ENCODE assay signal across 16 cellular contexts in genomic region chr10:71073451-71074175, GRCh38.
"Had no signal": no experiment of that assay in that cellular context is flagged by ENCODE, and none has a peak within 500 bp of the region (broad histone marks: within the 10 kb centered on the region; RNA-seq: fewer than 3 reads in every experiment).

No MANE protein-coding gene starts in this region.

- H3K36me3 Mint-ChIP-seq: naive thymus-derived CD8-positive, alpha-beta T cell; stimulated activated naive B cell treated with anti-CD40 and anti-IgM and Interleukin-4, amounts not matched to agents 10 μg/mL and 1 μg/mL and 100 μg/mL, for 72 hours had no signal

- DNase-seq: activated CD4-positive, alpha-beta memory T cell treated with anti-CD3 and anti-CD28 coated beads, Interleukin-2, amount 10 ng/mL, durations not matched to agents 7 days and 5 days; activated CD4-positive, alpha-beta T cell treated with anti-CD3 and anti-CD28 coated beads for 4 hours; activated gamma-delta T cell; activated naive CD8-positive, alpha-beta T cell treated with anti-CD3 and anti-CD28 coated beads, Interleukin-2, amount 50 U/mL, for 24 hours; activated T-cell treated with anti-CD3 and anti-CD28 coated beads, Interleukin-2, amount 50 U/mL, for 24 hours; stimulated activated CD4-positive, alpha-beta T cell treated with anti-CD3 and anti-CD28 coated beads, Interleukin-2, amount 100 ng/mL, for 48 hours; stimulated activated naive B cell treated with anti-CD40 and anti-IgM and Interleukin-4, amounts not matched to agents 10 μg/mL and 1 μg/mL and 100 μg/mL, for 72 hours; T-helper 17 cell had no signal

- ATAC-seq: activated naive CD8-positive, alpha-beta T cell treated with anti-CD3 and anti-CD28 coated beads, Interleukin-2, amount 50 U/mL, for 24 hours; gastroesophageal sphincter; naive thymus-derived CD8-positive, alpha-beta T cell; stimulated activated naive B cell treated with anti-CD40 and anti-IgM and Interleukin-4, amounts not matched to agents 10 μg/mL and 1 μg/mL and 100 μg/mL, for 72 hours; T-helper 17 cell had no signal

- H3K9me3 ChIP-seq: ascending aorta, gastroesophageal sphincter, ovary, tibial nerve, vagina had no signal

- H3K27ac Mint-ChIP-seq: activated CD4-positive, alpha-beta memory T cell treated with anti-CD3 and anti-CD28 coated beads, Interleukin-2, amount 10 ng/mL, durations not matched to agents 7 days and 5 days; activated naive CD8-positive, alpha-beta T cell treated with anti-CD3 and anti-CD28 coated beads, Interleukin-2, amount 50 U/mL, for 24 hours; activated T-cell treated with anti-CD3 and anti-CD28 coated beads, Interleukin-2, amount 50 U/mL, for 24 hours; naive thymus-derived CD8-positive, alpha-beta T cell; stimulated activated naive B cell treated with anti-CD40 and anti-IgM and Interleukin-4, amounts not matched to agents 10 μg/mL and 1 μg/mL and 100 μg/mL, for 72 hours; T-helper 17 cell had no signal

- H3K4me3 ChIP-seq: ascending aorta, gastroesophageal sphincter, ovary, tibial nerve, vagina had no signal

- H3K4me1 Mint-ChIP-seq: activated CD4-positive, alpha-beta memory T cell treated with anti-CD3 and anti-CD28 coated beads, Interleukin-2, amount 10 ng/mL, durations not matched to agents 7 days and 5 days; activated naive CD8-positive, alpha-beta T cell treated with anti-CD3 and anti-CD28 coated beads, Interleukin-2, amount 50 U/mL, for 24 hours; naive thymus-derived CD8-positive, alpha-beta T cell had no signal

- H3K27me3 Mint-ChIP-seq: activated T-cell treated with anti-CD3 and anti-CD28 coated beads, Interleukin-2, amount 50 U/mL, for 24 hours had no signal

- H3K4me3 Mint-ChIP-seq: activated CD4-positive, alpha-beta memory T cell treated with anti-CD3 and anti-CD28 coated beads, Interleukin-2, amount 10 ng/mL, durations not matched to agents 7 days and 5 days; activated naive CD8-positive, alpha-beta T cell treated with anti-CD3 and anti-CD28 coated beads, Interleukin-2, amount 50 U/mL, for 24 hours; activated T-cell treated with anti-CD3 and anti-CD28 coated beads, Interleukin-2, amount 50 U/mL, for 24 hours; naive thymus-derived CD8-positive, alpha-beta T cell; stimulated activated naive B cell treated with anti-CD40 and anti-IgM and Interleukin-4, amounts not matched to agents 10 μg/mL and 1 μg/mL and 100 μg/mL, for 72 hours; T-helper 17 cell had no signal

- H3K36me3 ChIP-seq: ascending aorta, gastroesophageal sphincter, ovary, tibial nerve, vagina had no signal

- H3K27ac ChIP-seq: ascending aorta, gastroesophageal sphincter, ovary, tibial nerve, vagina had no signal

- H3K9me3 Mint-ChIP-seq: activated CD4-positive, alpha-beta memory T cell treated with anti-CD3 and anti-CD28 coated beads, Interleukin-2, amount 10 ng/mL, durations not matched to agents 7 days and 5 days; activated naive CD8-positive, alpha-beta T cell treated with anti-CD3 and anti-CD28 coated beads, Interleukin-2, amount 50 U/mL, for 24 hours; activated T-cell treated with anti-CD3 and anti-CD28 coated beads, Interleukin-2, amount 50 U/mL, for 24 hours; naive thymus-derived CD8-positive, alpha-beta T cell; stimulated activated naive B cell treated with anti-CD40 and anti-IgM and Interleukin-4, amounts not matched to agents 10 μg/mL and 1 μg/mL and 100 μg/mL, for 72 hours had no signal

- H3K27me3 ChIP-seq: ascending aorta, gastroesophageal sphincter, ovary, tibial nerve, vagina had no signal

- FAIRE-seq: colon, endometrium had no signal
